In genomic region chr4:183098723-183099536, GRCh38 we compare ENCODE assay signal across 8 cellular contexts. TPM values are rescaled to one million over a fixed set of nuclear protein-coding genes. Genes with fewer than 3 reads are reported as not detected.
DNase-seq lines count a peak whose midpoint lies in the region; ATAC-seq and TF ChIP-seq lines count a peak whose summit lies in the region.

TSS of gene WWC2 (plus strand) at chr4:183099257. CDS start at chr4:183099492, 235 bp downstream.

- peak in 1 of 3 donors; percentile 7 for TF ChIP-seq POLR2A in spleen (IDR thresholded peaks at IDR 0.05)

- H3K27ac ChIP-seq in coronary artery (peak within 1 kb of the TSS; percentile 97 to 99), spleen (peak within 1 kb of the TSS; percentile 88 to 95 (median 92))

- peak within 1 kb of the TSS; percentile 39 for H3K4me3 ChIP-seq in GM12864 (ENCODE audit: low read depth, low read length)
- H3K4me3 ChIP-seq in coronary artery: peak within 1 kb of the TSS; percentile 81
- H3K4me3 ChIP-seq in kidney epithelial cell (ENCODE audit: low read depth, low read length): peak within 1 kb of the TSS; percentile 88
- peak within 1 kb of the TSS; percentile 59 to 91 (median 72) for H3K4me3 ChIP-seq in spleen

- peak; percentile 75 for ATAC-seq in HG02852 (IDR thresholded peaks at IDR 0.05; ENCODE audit: unreplicated experiment)

- no peaks in the 10 kb centered on the region for H3K36me3 ChIP-seq in kidney epithelial cell (ENCODE audit: control insufficient read depth, insufficient read depth, low read length)
- no peaks in the 10 kb centered on the region for H3K36me3 ChIP-seq in spleen

- intact Hi-C loops in spleen (cut with DNase I; ENCODE audit: low total_unique reads): no loop called here

- TF ChIP-seq CTCF in GM12864 (IDR thresholded peaks at IDR 0.05; ENCODE audit: low read depth, low read length, missing control alignments) (no peak), coronary artery (IDR thresholded peaks at IDR 0.05) (no peak), kidney epithelial cell (IDR thresholded peaks at IDR 0.05; ENCODE audit: insufficient read depth, low read length, poor library complexity, severe bottlenecking) (no peak), spleen (IDR thresholded peaks at IDR 0.05 in 8 of 11, conservative IDR thresholded peaks at IDR 0.05 in 3 of 11) (peak in 4 of 11 experiments; percentile 27 to 32 (median 30))

- H3K9me3 ChIP-seq in spleen: no peaks in the 10 kb centered on the region

- no peak for DNase-seq in GM12864 (ENCODE audit: low read depth)
- peak; percentile 53 for DNase-seq in NCI-H345 (lab: John Stamatoyannopoulos, UW)
- DNase-seq in activated CD4-positive, alpha-beta T cell treated with anti-CD3 and anti-CD28 coated beads, Interleukin-2, amount 50 U/mL, for 1 hour: peak; percentile 58
- DNase-seq in coronary artery (ENCODE audit: low spot score): peak; percentile 93
- DNase-seq in kidney epithelial cell (ENCODE audit: low read depth): peak; percentile 69
- DNase-seq in spleen: peak; percentile 92
- no peak for DNase-seq in NCI-H128 (lab: John Stamatoyannopoulos, UW; ENCODE audit: unreplicated experiment)

- no peaks in the 10 kb centered on the region for H3K27me3 ChIP-seq in kidney epithelial cell (ENCODE audit: control insufficient read depth, insufficient read depth, low read length)
- H3K27me3 ChIP-seq in spleen (replicated peaks in 1 of 7): peaks cover 0 to 80% (median 30%) of the 10 kb centered on the region in 7 donors

- peaks cover 9 to 51% (median 19%) of the 10 kb centered on the region in 6 donors for H3K4me1 ChIP-seq in spleen

- 0 to 1% (median 0%) methylated on average over 3 to 102 of the region's 102 CpGs for WGBS in spleen, 5 donors

RNA-seq across cellular contexts. Expression of gene WWC2, which starts in this region (rescaled TPM):
- total RNA-seq in kidney epithelial cell (29.0 and 30.2 TPM in 2 replicates), spleen (10 to 100 TPM; 17.7 to 32.0 (median 23.2) TPM)
- polyA plus RNA-seq in spleen: 1 to 10 TPM; 1.4 to 2.7 (median 1.7) TPM

Comparison
In these comparisons a context has a peak if more than half of its experiments do, and no peak if none do; other contexts are left out.
1. DNase-seq: peak in NCI-H345 (single experiment), activated CD4-positive, alpha-beta T cell treated with anti-CD3 and anti-CD28 coated beads, Interleukin-2, amount 50 U/mL, for 1 hour (single experiment), coronary artery (single experiment), kidney epithelial cell (single experiment) and spleen (single experiment); none in GM12864 (single experiment) and NCI-H128 (single experiment).
2. Peak in every context shown above with its lines, with median percentiles within 50 percentile points of each other: H3K4me3 ChIP-seq.